Comparison of ENCODE assay signal across 22 cellular contexts in genomic region chr3:107110596-107111305, GRCh38.
"Had no signal": no experiment of that assay in that cellular context is flagged by ENCODE, and none has a peak within 500 bp of the region (broad histone marks: within the 10 kb centered on the region; RNA-seq: fewer than 3 reads in every experiment).

No MANE protein-coding gene starts in this region.

- H3K9me3 Mint-ChIP-seq: natural killer cell had no signal

- H3K4me1 Mint-ChIP-seq: natural killer cell; neural crest cell; stimulated activated memory B cell treated with anti-CD40 and anti-IgM and Interleukin-4, amounts not matched to agents 10 μg/mL and 1 μg/mL and 100 μg/mL, for 72 hours had no signal

- DNase-seq: effector CD8-positive, alpha-beta T cell; endodermal cell; foreskin fibroblast; gastrocnemius medialis; head of caudate nucleus; mesenchymal stem cell; natural killer cell; right cardiac atrium; sigmoid colon; spleen; stimulated activated CD4-positive, alpha-beta T cell treated with anti-CD3 and anti-CD28 coated beads, Interleukin-4, amount 100 ng/mL, for 4 hours; stimulated activated naive CD8-positive, alpha-beta T cell treated with anti-CD3 and anti-CD28 coated beads, Interleukin-15, Interleukin-2, amounts not matched to agents 100 U/mL and 50 U/mL, for 24 hours; substantia nigra; testis; tibial artery had no signal

- H3K27ac ChIP-seq: epithelial cell of prostate, gastrocnemius medialis, prostate gland, sigmoid colon, skin epidermis, spleen, testis, tibial artery had no signal

- ATAC-seq: esophagus mucosa; gastrocnemius medialis; natural killer cell; right cardiac atrium; stimulated activated memory B cell treated with anti-CD40 and anti-IgM and Interleukin-4, amounts not matched to agents 10 μg/mL and 1 μg/mL and 100 μg/mL, for 72 hours; stimulated activated naive CD8-positive, alpha-beta T cell treated with anti-CD3 and anti-CD28 coated beads, Interleukin-15, Interleukin-2, amounts not matched to agents 100 U/mL and 50 U/mL, for 24 hours had no signal

- H3K27ac Mint-ChIP-seq: endodermal cell; natural killer cell; stimulated activated memory B cell treated with anti-CD40 and anti-IgM and Interleukin-4, amounts not matched to agents 10 μg/mL and 1 μg/mL and 100 μg/mL, for 72 hours; type B pancreatic cell had no signal

- H3K4me1 ChIP-seq: gastrocnemius medialis, prostate gland, sigmoid colon, spleen, testis had no signal

- H3K4me3 Mint-ChIP-seq: endodermal cell; natural killer cell; neural crest cell; stimulated activated memory B cell treated with anti-CD40 and anti-IgM and Interleukin-4, amounts not matched to agents 10 μg/mL and 1 μg/mL and 100 μg/mL, for 72 hours; type B pancreatic cell had no signal

- H3K9me3 ChIP-seq: gastrocnemius medialis, prostate gland, sigmoid colon, spleen, testis, tibial artery had no signal

- H3K27me3 Mint-ChIP-seq: stimulated activated memory B cell treated with anti-CD40 and anti-IgM and Interleukin-4, amounts not matched to agents 10 μg/mL and 1 μg/mL and 100 μg/mL, for 72 hours had no signal

- H3K36me3 ChIP-seq: gastrocnemius medialis, prostate gland, sigmoid colon, spleen, tibial artery had no signal

- H3K4me3 ChIP-seq: gastrocnemius medialis, prostate gland, sigmoid colon, skin epidermis, spleen, testis, tibial artery had no signal

- H3K36me3 Mint-ChIP-seq: natural killer cell; stimulated activated memory B cell treated with anti-CD40 and anti-IgM and Interleukin-4, amounts not matched to agents 10 μg/mL and 1 μg/mL and 100 μg/mL, for 72 hours; type B pancreatic cell had no signal

- H3K27me3 ChIP-seq: gastrocnemius medialis, sigmoid colon, spleen, testis, tibial artery had no signal
